Comparison of ENCODE assay signal across 16 cellular contexts in the genomic region with DNA sequence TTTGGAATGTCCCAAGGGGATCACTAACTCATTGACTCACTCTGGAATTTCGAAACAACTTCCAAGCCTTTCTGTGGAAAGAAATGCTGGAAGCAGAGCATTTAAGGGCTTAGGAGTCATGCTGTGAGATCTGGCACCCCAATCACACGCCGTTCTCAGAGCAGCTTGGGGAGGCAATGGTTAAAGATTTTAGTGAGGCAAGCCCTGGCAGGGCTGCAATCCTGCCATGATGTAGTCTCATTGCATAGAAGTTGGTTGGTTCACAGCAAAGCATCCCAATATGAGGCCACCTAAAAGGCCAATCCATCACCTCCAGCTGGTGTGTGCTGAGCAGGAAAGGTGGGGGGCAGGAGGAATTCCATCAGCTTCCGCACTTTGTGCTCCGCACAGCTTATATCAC.
DNase-seq lines count a peak whose midpoint lies in the region; ATAC-seq and TF ChIP-seq lines count a peak whose summit lies in the region.
"Had no signal": no experiment of that assay in that cellular context is flagged by ENCODE, and none has a peak within 500 bp of the region (broad histone marks: within the 10 kb centered on the region; RNA-seq: fewer than 3 reads in every experiment).

No MANE protein-coding gene starts in this region.

- H3K9me2 ChIP-seq in GM23248 (ENCODE audit: insufficient read depth) = no peaks in the 10 kb centered on the region

- no peak overlapping the region for H3K9ac ChIP-seq in GM23248
- no peak overlapping the region for H3K9ac ChIP-seq in endodermal cell (ENCODE audit: extremely low read depth, low read length, poor library complexity, severe bottlenecking)
- no peak overlapping the region for H3K9ac ChIP-seq in neural progenitor cell
- H3K9ac ChIP-seq: BLaER1 had no signal

- H3K4me2 ChIP-seq in GM23248 (ENCODE audit: unreplicated experiment) (no peak overlapping the region), neural progenitor cell (peak overlapping the region; percentile 31)
- H3K4me2 ChIP-seq: BLaER1 had no signal

- H3K36me3 Mint-ChIP-seq in endodermal cell (ENCODE audit: low read depth) (no peaks in the 10 kb centered on the region), neural progenitor cell (no peaks in the 10 kb centered on the region)

- no peak overlapping the region for H3K4me3 Mint-ChIP-seq in endodermal cell
- no peak overlapping the region for H3K4me3 Mint-ChIP-seq in neural progenitor cell

- no peaks in the 10 kb centered on the region for H4K20me1 ChIP-seq in GM23248 (ENCODE audit: insufficient read depth)
- no peaks in the 10 kb centered on the region for H4K20me1 ChIP-seq in neural progenitor cell (ENCODE audit: low read depth)
- H4K20me1 ChIP-seq: BLaER1 had no signal

- H2AFZ ChIP-seq in GM23248 (no peak overlapping the region), neural progenitor cell (replicated peaks) (no peak overlapping the region)

- H3K4me1 ChIP-seq in GM23248 (ENCODE audit: insufficient read depth) = no peaks in the 10 kb centered on the region
- no peaks in the 10 kb centered on the region for H3K4me1 ChIP-seq in endodermal cell (ENCODE audit: control insufficient read depth, insufficient read depth, low read length)
- H3K4me1 ChIP-seq in neural progenitor cell = peaks cover 51% of the 10 kb centered on the region
- no peaks in the 10 kb centered on the region for H3K4me1 ChIP-seq in tibial nerve
- H3K4me1 ChIP-seq: BLaER1, SJSA1 had no signal

- ATAC-seq in HG02970 (IDR thresholded peaks at IDR 0.05; ENCODE audit: low FRiP score, unreplicated experiment) = no peak

- H3K79me2 ChIP-seq in GM23248 (ENCODE audit: insufficient read depth) = no peaks in the 10 kb centered on the region
- H3K79me2 ChIP-seq in neural progenitor cell (ENCODE audit: low read depth) = no peaks in the 10 kb centered on the region

- no peak for TF ChIP-seq POLR2A in tibial nerve (IDR thresholded peaks at IDR 0.05)

- H3K36me3 ChIP-seq in GM23248 (ENCODE audit: low read depth) = no peaks in the 10 kb centered on the region
- no peaks in the 10 kb centered on the region for H3K36me3 ChIP-seq in endodermal cell (ENCODE audit: control insufficient read depth, insufficient read depth, low read length)
- H3K36me3 ChIP-seq in neural progenitor cell = no peaks in the 10 kb centered on the region
- H3K36me3 ChIP-seq in tibial nerve = no peaks in the 10 kb centered on the region
- H3K36me3 ChIP-seq: BLaER1, SJSA1 had no signal

- in situ Hi-C loops in GM23248 (cut with MboI) = no loop called here

- H3K27ac Mint-ChIP-seq in endodermal cell (no peak overlapping the region), neural progenitor cell (no peak overlapping the region)

- no peaks in the 10 kb centered on the region for H3F3A ChIP-seq in GM23248 (ENCODE audit: insufficient read depth)
- peaks cover 20% of the 10 kb centered on the region for H3F3A ChIP-seq in neural progenitor cell (ENCODE audit: low read depth)

- H3K9me3 ChIP-seq in GM23248 (ENCODE audit: low read depth) (no peaks in the 10 kb centered on the region), endodermal cell (ENCODE audit: control insufficient read depth, low read length) (no peaks in the 10 kb centered on the region), neural progenitor cell (ENCODE audit: low read depth) (no peaks in the 10 kb centered on the region), tibial nerve (no peaks in the 10 kb centered on the region)
- H3K9me3 ChIP-seq: BLaER1, SJSA1 had no signal

- peaks cover 32% of the 10 kb centered on the region for H3K4me1 Mint-ChIP-seq in endodermal cell
- peaks cover 25% of the 10 kb centered on the region for H3K4me1 Mint-ChIP-seq in neural progenitor cell

- 5 to 17% methylated on average over 5 of the region's 5 CpGs for WGBS in GM23248 (ENCODE audit: low coverage in 1 of 2, low lambda C conversion rate in 2 of 2, missing lambda C conversion rate in 2 of 2), 2 experiments
- 84 to 85% methylated on average over 5 of the region's 5 CpGs for WGBS in endodermal cell (ENCODE audit: insufficient coverage in 1 of 2, insufficient read length in 1 of 2), 2 experiments
- WGBS in tibial nerve, 2 donors = 47 to 61% methylated on average over 5 of the region's 5 CpGs

- H3K27me3 ChIP-seq in GM23248 (replicated peaks; ENCODE audit: insufficient read depth) (no peaks in the 10 kb centered on the region), endodermal cell (ENCODE audit: control insufficient read depth, insufficient read depth, low read length, poor library complexity, severe bottlenecking) (no peaks in the 10 kb centered on the region), neural progenitor cell (no peaks in the 10 kb centered on the region), tibial nerve (no peaks in the 10 kb centered on the region)
- H3K27me3 ChIP-seq: BLaER1, SJSA1 had no signal

- H3K27me3 Mint-ChIP-seq in endodermal cell (ENCODE audit: insufficient read depth) (no peaks in the 10 kb centered on the region), neural progenitor cell (ENCODE audit: insufficient read depth, low read depth) (peaks cover 8% of the 10 kb centered on the region)

- TF ChIP-seq CTCF in endodermal cell (conservative IDR thresholded peaks at IDR 0.05) = no peak
- TF ChIP-seq CTCF in neural progenitor cell (IDR thresholded peaks at IDR 0.05) = no peak
- no peak for TF ChIP-seq CTCF in tibial nerve (IDR thresholded peaks at IDR 0.05)

- DNase-seq in GM23248 (peak; percentile 1), RPMI7951 (ENCODE audit: low read depth) (peak; percentile 6), endodermal cell (peak; percentile 61), neural progenitor cell (ENCODE audit: low spot score) (peak; percentile 15), tibial nerve (ENCODE audit: low spot score in 2 of 2) (no peak), GDM1 (lab: John Stamatoyannopoulos, UW) (no peak)
- DNase-seq in stimulated activated CD4-positive, alpha-beta T cell treated with anti-CD3 and anti-CD28 coated beads, Interleukin-15, amount 100 ng/mL, for 24 hours = no peak
- DNase-seq: DMS 273 treated with DMSO at 0.1 percent for 48 hours, HCEC 1CT, MM.1S, NCI-H1105 treated with DMSO at 0.1 percent for 48 hours, NCI-H187, NCI-H510A treated with DMSO at 0.1 percent for 48 hours had no signal

- H3K27ac ChIP-seq in GM23248 (no peak overlapping the region), endodermal cell (ENCODE audit: low read depth, low read length) (no peak overlapping the region), neural progenitor cell (no peak overlapping the region), tibial nerve (no peak overlapping the region)
- H3K27ac ChIP-seq: BLaER1, SJSA1 had no signal

- H3K4me3 ChIP-seq in GM23248 (no peak overlapping the region), endodermal cell (ENCODE audit: low read length) (no peak overlapping the region), neural progenitor cell (no peak overlapping the region), tibial nerve (no peak overlapping the region)
- H3K4me3 ChIP-seq: BLaER1, SJSA1 had no signal

- H3K9me3 Mint-ChIP-seq in endodermal cell (no peaks in the 10 kb centered on the region), neural progenitor cell (peaks cover 7% of the 10 kb centered on the region)

- no peak for TF ChIP-seq EP300 in tibial nerve (IDR thresholded peaks at IDR 0.05)

Comparison
In these comparisons a context has a peak if more than half of its experiments do, and no peak if none do; other contexts are left out.
1. DNase-seq: peak in GM23248 (single experiment), RPMI7951 (single experiment), endodermal cell (single experiment) and neural progenitor cell (single experiment); none in tibial nerve (0 of 2), stimulated activated CD4-positive, alpha-beta T cell treated with anti-CD3 and anti-CD28 coated beads, Interleukin-15, amount 100 ng/mL, for 24 hours (single experiment) and GDM1 (single experiment).